Comparison of ENCODE assay signal across 1 cellular context in genomic region chr7:885893-886625, GRCh38.
TF ChIP-seq lines count a peak whose summit lies in the region.

No MANE protein-coding gene starts in this region.

TF ChIP-seq in GM23338, 12 proteins besides CTCF, POLR2A, EP300 and RAD21 (continued from another document):
- TF ChIP-seq ZNF462 (CRISPR knock-in tag; IDR thresholded peaks at IDR 0.05), result no peak
- TF ChIP-seq CREB1 (CRISPR knock-in tag; IDR thresholded peaks at IDR 0.05; ENCODE audit: low read depth), result no peak
- no peak for TF ChIP-seq NANOG (IDR thresholded peaks at IDR 0.05; ENCODE audit: borderline replicate concordance)
- no peak for TF ChIP-seq JUNB (IDR thresholded peaks at IDR 0.05; ENCODE audit: unreplicated experiment)
- no peak for TF ChIP-seq REST (IDR thresholded peaks at IDR 0.05; ENCODE audit: unreplicated experiment)
- TF ChIP-seq POLR2AphosphoS5 (IDR thresholded peaks at IDR 0.05; ENCODE audit: low read depth), result no peak
- TF ChIP-seq ZNF331 (CRISPR knock-in tag; IDR thresholded peaks at IDR 0.05; ENCODE audit: low read depth), result no peak
- no peak for TF ChIP-seq EZH2 (IDR thresholded peaks at IDR 0.05; ENCODE audit: low read depth, unreplicated experiment)
TF ChIP-seq in GM23338: peak in this region for 0.
